ENCODE assay signal across 9 cellular contexts in the genomic region with DNA sequence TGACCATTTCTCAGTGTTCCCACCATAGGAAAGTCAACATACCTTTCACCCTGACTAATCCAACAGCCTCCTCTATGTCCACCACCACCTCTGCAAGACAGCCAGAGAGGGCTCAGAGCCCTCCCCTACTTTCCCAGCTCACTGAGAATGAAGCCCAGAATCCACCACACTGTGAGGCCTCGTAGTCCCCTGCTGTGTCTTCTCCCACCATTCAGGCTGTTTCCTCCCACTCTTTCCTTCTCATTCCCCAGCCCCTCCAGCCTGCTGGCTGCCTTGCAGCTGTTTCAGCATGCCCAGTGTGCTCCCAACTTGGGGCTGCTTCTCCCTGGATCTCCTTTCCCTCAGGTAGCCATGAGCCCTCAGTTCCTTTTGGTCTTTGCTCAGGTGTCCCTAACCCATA. TPM values are rescaled to one million over a fixed set of nuclear protein-coding genes. Genes with fewer than 3 reads are reported as not detected.
A peak's percentile ranks its signal among the peaks of the same experiment; 100 is the strongest.
DNase-seq lines count a peak whose midpoint lies in the region; ATAC-seq, FAIRE-seq and TF ChIP-seq lines count a peak whose summit lies in the region.
"Had no signal": no experiment of that assay in that cellular context is flagged by ENCODE, and none has a peak within 500 bp of the region (broad histone marks: within the 10 kb centered on the region; RNA-seq: fewer than 3 reads in every experiment).

No MANE protein-coding gene starts in this region.

- peaks cover 15% of the 10 kb centered on the region for H3K4me1 Mint-ChIP-seq in GM23338
- peaks cover 32% of the 10 kb centered on the region for H3K4me1 Mint-ChIP-seq in chondrocyte (ENCODE audit: low read depth)

- 93% methylated on average over 1 of the region's 1 CpG for WGBS in A549 (ENCODE audit: missing lambda C conversion rate)

- no peaks in the 10 kb centered on the region for H3K9me3 ChIP-seq in A549
- H3K9me3 ChIP-seq in mucosa of stomach (ENCODE audit: control insufficient read depth, low read length): no peaks in the 10 kb centered on the region
- no peaks in the 10 kb centered on the region for H3K9me3 ChIP-seq in tibial artery

- no peak overlapping the region for H3K27ac ChIP-seq in A549
- no peak overlapping the region for H3K27ac ChIP-seq in GM23338 (ENCODE audit: low read depth)
- no peak overlapping the region for H3K27ac ChIP-seq in tibial artery

- no peak overlapping the region for H2AFZ ChIP-seq in GM23338

- H3K27me3 ChIP-seq in GM23338 (ENCODE audit: insufficient read depth): no peaks in the 10 kb centered on the region
- H3K27me3 ChIP-seq in mucosa of stomach (ENCODE audit: control insufficient read depth, insufficient read depth, low read length): no peaks in the 10 kb centered on the region
- H3K27me3 ChIP-seq in tibial artery: no peaks in the 10 kb centered on the region

- TF ChIP-seq RAD21 in A549 (conservative IDR thresholded peaks at IDR 0.05 in 1 of 2, IDR thresholded peaks at IDR 0.05 in 1 of 2): no peak

- CTCF ChIA-PET in A549 (lab: Yijun Ruan, JAX): interaction anchor here (0.7 kb wide), 1 partner anchor 10 kb away, joined by 4 read pairs; no protein-coding TSS in a partner anchor

- ATAC-seq in A549 (peak; percentile 31 to 32; a peak in 4 of 6 replicates), GM23338 (peak; percentile 66), GM19023 (IDR thresholded peaks at IDR 0.05; ENCODE audit: unreplicated experiment) (no peak), GM21786 (IDR thresholded peaks at IDR 0.05; ENCODE audit: unreplicated experiment) (no peak)

- H3K36me3 ChIP-seq in GM23338 (ENCODE audit: insufficient read depth): peaks cover 3% of the 10 kb centered on the region; the same call in 1 of the 2 replicates
- H3K36me3 ChIP-seq in mucosa of stomach (ENCODE audit: control insufficient read depth, insufficient read depth, low read length): no peaks in the 10 kb centered on the region
- H3K36me3 ChIP-seq in tibial artery: peaks cover 4 to 25% (median 21%) of the 10 kb centered on the region in 3 donors

- no peak for TF ChIP-seq EP300 in A549 (IDR thresholded peaks at IDR 0.05)

- DNase-seq in A549 (ENCODE audit: low read depth in 1 of 2, low spot score in 1 of 2) (no peak), GM23338 (ENCODE audit: low spot score) (peak; percentile 48), chondrocyte (ENCODE audit: low spot score) (no peak), D721Med (ENCODE audit: insufficient read length, low spot score) (no peak), tibial artery (no peak)
- DNase-seq: KG1 had no signal

- H3K27me3 Mint-ChIP-seq in GM23338 (ENCODE audit: insufficient read depth, low read depth, poor library complexity): peaks cover 6% of the 10 kb centered on the region
- no peaks in the 10 kb centered on the region for H3K27me3 Mint-ChIP-seq in chondrocyte (ENCODE audit: low read depth)

- H3K79me2 ChIP-seq in GM23338 (replicated peaks; ENCODE audit: insufficient read depth): no peaks in the 10 kb centered on the region

- H3K36me3 Mint-ChIP-seq in GM23338 (ENCODE audit: low read depth) (peaks cover 6% of the 10 kb centered on the region), chondrocyte (ENCODE audit: low read depth) (peaks cover 7% of the 10 kb centered on the region)

- H4K20me1 ChIP-seq in GM23338 (replicated peaks; ENCODE audit: insufficient read depth): no peaks in the 10 kb centered on the region; the same call in 1 of the 2 replicates

- TF ChIP-seq CTCF in A549 (IDR thresholded peaks at IDR 0.05) (no peak), GM23338 (conservative IDR thresholded peaks at IDR 0.05; ENCODE audit: low read depth in 2 of 2) (no peak), chondrocyte (IDR thresholded peaks at IDR 0.05) (no peak), D721Med (IDR thresholded peaks at IDR 0.05; ENCODE audit: insufficient read depth, missing control alignments) (no peak), tibial artery (IDR thresholded peaks at IDR 0.05) (no peak)

- no peak overlapping the region for H3K4me3 ChIP-seq in A549
- no peak overlapping the region for H3K4me3 ChIP-seq in GM23338
- no peak overlapping the region for H3K4me3 ChIP-seq in mucosa of stomach (ENCODE audit: low read length)
- H3K4me3 ChIP-seq in tibial artery: no peak overlapping the region

- H3K4me1 ChIP-seq in A549 (no peaks in the 10 kb centered on the region), GM23338 (ENCODE audit: insufficient read depth) (no peaks in the 10 kb centered on the region), mucosa of stomach (ENCODE audit: control insufficient read depth, insufficient read depth, low read length) (peaks cover 40% of the 10 kb centered on the region), tibial artery (peaks cover 0 to 10% (median 4%) of the 10 kb centered on the region in 4 donors)

- peak overlapping the region; percentile 24; the same call in 1 of the 3 replicates for H3K4me3 Mint-ChIP-seq in GM23338
- H3K4me3 Mint-ChIP-seq in chondrocyte (ENCODE audit: unreplicated experiment): peak overlapping the region; percentile 13

- no peak overlapping the region for H3K4me2 ChIP-seq in A549
- H3K4me2 ChIP-seq in GM23338: no peak overlapping the region

- POLR2A ChIA-PET in A549 (lab: Yijun Ruan, JAX): no interaction called here

- no peak for FAIRE-seq in A549 (lab: Jason Lieb, UNC)
- FAIRE-seq in D721Med (lab: Jason Lieb, UNC): no peak

- H3F3A ChIP-seq in GM23338 (replicated peaks; ENCODE audit: low read depth): no peaks in the 10 kb centered on the region

- no peaks in the 10 kb centered on the region for H3K9me2 ChIP-seq in GM23338 (ENCODE audit: insufficient read depth)

- H3K27ac Mint-ChIP-seq in GM23338 (peak overlapping the region; percentile 52; the same call in 1 of the 2 replicates), chondrocyte (ENCODE audit: unreplicated experiment) (peak overlapping the region; percentile 95)

- H3K9me3 Mint-ChIP-seq in GM23338 (no peaks in the 10 kb centered on the region), chondrocyte (ENCODE audit: low read depth) (no peaks in the 10 kb centered on the region)

- intact Hi-C loops in tibial artery (cut with DNase I; ENCODE audit: low total_unique reads): no loop called here

- TF ChIP-seq POLR2A in A549 (IDR thresholded peaks at IDR 0.05; ENCODE audit: low read length): no peak

- peak overlapping the region; percentile 2 for H3K9ac ChIP-seq in mucosa of stomach (ENCODE audit: low read length)

TF ChIP-seq in A549, 52 proteins besides CTCF, POLR2A, EP300 and RAD21:
- TF ChIP-seq CHD4 (IDR thresholded peaks at IDR 0.05; ENCODE audit: borderline replicate concordance) (no peak), FOSL2 (IDR thresholded peaks at IDR 0.05) (no peak), FOSL2 (CRISPR knock-in tag; IDR thresholded peaks at IDR 0.05) (no peak), CHD2 (IDR thresholded peaks at IDR 0.05; ENCODE audit: low read length, partially characterized antibody) (no peak), HOXB13 (CRISPR knock-in tag; IDR thresholded peaks at IDR 0.05; ENCODE audit: low read depth) (no peak)
TF ChIP-seq in A549: peak in this region for 0.

TF ChIP-seq in GM23338, 12 proteins besides CTCF, POLR2A, EP300 and RAD21:
- TF ChIP-seq JUNB (IDR thresholded peaks at IDR 0.05; ENCODE audit: unreplicated experiment) (no peak), NANOG (IDR thresholded peaks at IDR 0.05; ENCODE audit: borderline replicate concordance) (no peak)

RNA-seq across cellular contexts. Expression of a gene that starts 27.0 kb away (rescaled TPM):
- polyA plus RNA-seq in A549 (2011; rRNA removed) (18.6 and 20.4 TPM in 2 replicates), A549 (2017; fragmentation: RNase III; extraction: RNeasy Plus Mini Kit Qiagen cat#74134 plus additional on column Dnase treatment) (22.0 to 24.8 TPM (median 24.7 TPM) in 3 replicates), GM23338 (2016; fragmentation: Nextera tagmentation; extraction: Ambion mirVana) (45.9 and 59.3 TPM in 2 replicates)
- polyA plus RNA-seq in A549 (2012; cell fraction: cytosol; rRNA removed): 23.1 and 27.4 TPM in 2 replicates
- 185 and 253 TPM in 2 replicates for polyA plus RNA-seq in A549 (2012; cell fraction: nucleus; rRNA removed)
- 15.0 and 19.7 TPM in 2 replicates for polyA minus RNA-seq in A549 (2011; rRNA and poly(A)+ RNA removed)
- total RNA-seq in GM23338 (2014; rRNA removed; shearing (Covaris generic)): 80.1 and 82.6 TPM in 2 replicates
- total RNA-seq in chondrocyte: 59.5 to 80.3 TPM (median 66.7 TPM) in 3 replicates

RNA-seq across cellular contexts. Expression of a gene that starts 51.1 kb away (rescaled TPM):
- polyA plus RNA-seq in A549 (2011; rRNA removed) (126 TPM in 2 replicates), A549 (2017; fragmentation: RNase III; extraction: RNeasy Plus Mini Kit Qiagen cat#74134 plus additional on column Dnase treatment) (85.6 to 105 TPM (median 87.6 TPM) in 3 replicates), GM23338 (2016; fragmentation: Nextera tagmentation; extraction: Ambion mirVana) (120 and 131 TPM in 2 replicates)
- 117 and 119 TPM in 2 replicates for polyA plus RNA-seq in A549 (2012; cell fraction: cytosol; rRNA removed)
- 113 and 136 TPM in 2 replicates for polyA plus RNA-seq in A549 (2012; cell fraction: nucleus; rRNA removed)
- polyA minus RNA-seq in A549 (2011; rRNA and poly(A)+ RNA removed): 113 and 114 TPM in 2 replicates
- 221 and 232 TPM in 2 replicates for total RNA-seq in GM23338 (2014; rRNA removed; shearing (Covaris generic))
- total RNA-seq in chondrocyte: 56.3 to 62.2 TPM (median 58.1 TPM) in 3 replicates

Comparison
In these comparisons a context has a peak if more than half of its experiments do, and no peak if none do; other contexts are left out.
1. ATAC-seq: peak in A549 (2 of 2) and GM23338 (single experiment); none in GM19023 (single experiment) and GM21786 (single experiment).